ENCODE assay signal across 15 cellular contexts in genomic region chr9:125479846-125480615, GRCh38.
DNase-seq lines count a peak whose midpoint lies in the region; ATAC-seq and TF ChIP-seq lines count a peak whose summit lies in the region.
"Had no signal": no experiment of that assay in that cellular context is flagged by ENCODE, and none has a peak within 500 bp of the region (broad histone marks: within the 10 kb centered on the region; RNA-seq: fewer than 3 reads in every experiment).

No MANE protein-coding gene starts in this region.

- peak; percentile 51 for ATAC-seq in left lung
- ATAC-seq in stimulated activated naive B cell treated with anti-CD40 and anti-IgM and Interleukin-4, amounts not matched to agents 10 μg/mL and 1 μg/mL and 100 μg/mL, for 72 hours (replicated peaks) = no peak

- no peak overlapping the region for H3K27ac Mint-ChIP-seq in stimulated activated naive B cell treated with anti-CD40 and anti-IgM and Interleukin-4, amounts not matched to agents 10 μg/mL and 1 μg/mL and 100 μg/mL, for 72 hours

- H3K27ac ChIP-seq in left lung (no peak overlapping the region), caudate nucleus (ENCODE audit: low read depth, low read length) (no peak overlapping the region)

- H3K9me3 Mint-ChIP-seq in stimulated activated naive B cell treated with anti-CD40 and anti-IgM and Interleukin-4, amounts not matched to agents 10 μg/mL and 1 μg/mL and 100 μg/mL, for 72 hours = no peaks in the 10 kb centered on the region

- no peak overlapping the region for H3K4me3 Mint-ChIP-seq in stimulated activated naive B cell treated with anti-CD40 and anti-IgM and Interleukin-4, amounts not matched to agents 10 μg/mL and 1 μg/mL and 100 μg/mL, for 72 hours
- H3K4me3 Mint-ChIP-seq: CD4-positive, CD25-positive, alpha-beta regulatory T cell had no signal

- H3K4me3 ChIP-seq in left lung = no peak overlapping the region

- peaks cover 0 to 3% of the 10 kb centered on the region in 2 donors for H3K4me1 Mint-ChIP-seq in stimulated activated naive B cell treated with anti-CD40 and anti-IgM and Interleukin-4, amounts not matched to agents 10 μg/mL and 1 μg/mL and 100 μg/mL, for 72 hours

- H3K36me3 Mint-ChIP-seq in stimulated activated naive B cell treated with anti-CD40 and anti-IgM and Interleukin-4, amounts not matched to agents 10 μg/mL and 1 μg/mL and 100 μg/mL, for 72 hours = peaks cover 51 to 76% of the 10 kb centered on the region in 2 donors

- peaks cover 2 to 6% of the 10 kb centered on the region in 2 donors for H3K4me1 ChIP-seq in left lung

- H3K36me3 ChIP-seq in left lung = peaks cover 0 to 43% of the 10 kb centered on the region in 2 donors

- H3K27me3 Mint-ChIP-seq in stimulated activated naive B cell treated with anti-CD40 and anti-IgM and Interleukin-4, amounts not matched to agents 10 μg/mL and 1 μg/mL and 100 μg/mL, for 72 hours = no peaks in the 10 kb centered on the region
- H3K27me3 Mint-ChIP-seq: CD4-positive, CD25-positive, alpha-beta regulatory T cell had no signal

- no peaks in the 10 kb centered on the region for H3K9me3 ChIP-seq in left lung

- no peaks in the 10 kb centered on the region for H3K27me3 ChIP-seq in left lung

- intact Hi-C loops in left lung (cut with DNase I) = no loop called here
- intact Hi-C loops in head of caudate nucleus (cut with DNase I) = no loop called here

- no peak for TF ChIP-seq CTCF in left lung (IDR thresholded peaks at IDR 0.05)

- DNase-seq in DMS53 (lab: John Stamatoyannopoulos, UW) (peak; percentile 66), NCI-H1417 treated with DMSO at 0.1 percent for 48 hours (lab: John Stamatoyannopoulos, UW) (peak; percentile 55), NCI-H774 (lab: John Stamatoyannopoulos, UW) (peak; percentile 46), left lung (no peak), head of caudate nucleus (no peak), caudate nucleus (lab: John Stamatoyannopoulos, UW) (no peak)
- DNase-seq in stimulated activated naive B cell treated with anti-CD40 and anti-IgM and Interleukin-4, amounts not matched to agents 10 μg/mL and 1 μg/mL and 100 μg/mL, for 72 hours = no peak
- DNase-seq: ACHN; Calu3; CD4-positive, CD25-positive, alpha-beta regulatory T cell; HCEC 1CT; IMR-90; NCI-H1436; NCI-H2171 treated with DMSO at 0.1 percent for 48 hours; NCI-H526 had no signal

Comparison
In these comparisons a context has a peak if more than half of its experiments do, and no peak if none do; other contexts are left out.
1. DNase-seq: peak in DMS53 (single experiment), NCI-H1417 treated with DMSO at 0.1 percent for 48 hours (single experiment) and NCI-H774 (single experiment); none in left lung (0 of 2), head of caudate nucleus (0 of 42), stimulated activated naive B cell treated with anti-CD40 and anti-IgM and Interleukin-4, amounts not matched to agents 10 μg/mL and 1 μg/mL and 100 μg/mL, for 72 hours (single experiment) and caudate nucleus (0 of 61).